ENCODE assay signal across 19 cellular contexts in the genomic region with DNA sequence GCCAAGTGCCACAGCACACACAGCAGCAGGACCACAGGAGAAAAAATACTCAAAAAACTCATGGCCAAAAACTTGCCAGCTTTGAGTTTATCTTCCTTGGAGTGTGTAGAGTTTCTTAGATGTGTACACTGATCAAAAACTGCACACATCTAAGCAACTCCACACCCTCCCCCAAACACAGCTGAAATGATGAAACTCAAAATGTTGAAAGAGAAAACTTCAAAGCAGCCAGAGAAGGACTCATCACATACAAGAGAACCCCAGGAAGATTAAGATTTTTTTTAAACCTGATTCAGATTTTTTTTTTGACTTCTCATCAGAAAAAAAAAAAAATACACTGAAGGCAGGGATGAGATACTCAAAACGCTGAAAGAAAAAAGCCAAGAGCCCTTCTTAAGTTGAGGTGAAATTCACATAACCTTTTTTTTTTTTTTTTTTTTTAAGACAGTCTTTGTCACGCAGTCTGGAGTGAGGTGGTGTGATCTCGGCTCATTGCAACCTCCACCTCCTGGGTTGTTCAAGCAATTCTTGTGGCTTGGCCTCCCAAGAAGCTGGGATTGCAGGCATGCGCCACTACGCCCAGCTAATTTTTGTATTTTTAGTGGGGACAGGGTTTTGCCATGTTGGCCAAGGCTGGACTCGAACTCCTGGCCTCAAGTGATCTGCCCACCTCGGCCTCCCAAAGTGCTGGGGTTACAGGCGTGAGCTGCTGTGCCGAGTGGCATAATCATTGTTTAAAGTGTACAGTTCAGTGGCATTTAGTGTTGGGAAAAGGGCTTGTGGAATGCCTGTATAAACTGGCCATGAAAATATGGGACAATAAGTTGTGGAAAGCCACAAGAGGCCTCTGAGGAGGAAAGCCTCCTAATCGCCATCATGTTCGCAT. TPM values are rescaled to one million over a fixed set of nuclear protein-coding genes. Genes with fewer than 3 reads are reported as not detected.
DNase-seq lines count a peak whose midpoint lies in the region; ATAC-seq and TF ChIP-seq lines count a peak whose summit lies in the region.
"Had no signal": no experiment of that assay in that cellular context is flagged by ENCODE, and none has a peak within 500 bp of the region (broad histone marks: within the 10 kb centered on the region; RNA-seq: fewer than 3 reads in every experiment).

No MANE protein-coding gene starts in this region.

- H3K27me3 Mint-ChIP-seq in T-helper 2 cell treated with Interferon-gamma antibody and Interleukin-4, amounts not matched to agents 5 μg/mL and 100 μg/mL, for 36 hours (ENCODE audit: low read depth) = no peaks in the 10 kb centered on the region
- H3K27me3 Mint-ChIP-seq in chondrocyte (ENCODE audit: low read depth) = no peaks in the 10 kb centered on the region
- no peaks in the 10 kb centered on the region for H3K27me3 Mint-ChIP-seq in naive thymus-derived CD4-positive, alpha-beta T cell

- H3K4me3 Mint-ChIP-seq in T-helper 2 cell treated with Interferon-gamma antibody and Interleukin-4, amounts not matched to agents 5 μg/mL and 100 μg/mL, for 36 hours = no peak overlapping the region
- H3K4me3 Mint-ChIP-seq in chondrocyte (ENCODE audit: unreplicated experiment) = no peak overlapping the region
- peak overlapping the region in 1 of 10 donors; percentile 49 for H3K4me3 Mint-ChIP-seq in naive thymus-derived CD4-positive, alpha-beta T cell
- H3K4me3 Mint-ChIP-seq: activated T-cell treated with anti-CD3 and anti-CD28 coated beads, Interleukin-2, amount 50 U/mL, for 4 hours had no signal

- H3K36me3 ChIP-seq in naive thymus-derived CD4-positive, alpha-beta T cell (ENCODE audit: control insufficient read depth in 2 of 3, insufficient read depth in 3 of 3, low read length in 3 of 3) = peaks cover 0 to 30% (median 6%) of the 10 kb centered on the region in 3 experiments

- no peak overlapping the region for H3K27ac ChIP-seq in naive thymus-derived CD4-positive, alpha-beta T cell (ENCODE audit: low read depth, low read length)
- H3K27ac ChIP-seq: neutrophil, thoracic aorta had no signal

- DNase-seq in T-helper 2 cell treated with Interferon-gamma antibody and Interleukin-4, amounts not matched to agents 5 μg/mL and 100 μg/mL, for 36 hours (ENCODE audit: low spot score) = no peak
- DNase-seq in T-helper 2 cell (no peak), chondrocyte (ENCODE audit: low spot score) (peak; percentile 36), OCI-M2 (lab: John Stamatoyannopoulos, UW; ENCODE audit: unreplicated experiment) (no peak)
- peak; percentile 90 for DNase-seq in Jurkat, Clone E6-1 (ENCODE audit: low read depth, low spot score)
- DNase-seq in naive thymus-derived CD4-positive, alpha-beta T cell = peak in 6 of 9 donors; percentile 23 to 54 (median 30)
- DNase-seq: activated CD4-positive, alpha-beta T cell treated with anti-CD3 and anti-CD28 coated beads for 4 hours; activated T-cell treated with anti-CD3 and anti-CD28 coated beads, Interleukin-2, amount 50 U/mL, for 4 hours; MM.1S; NCI-H2081; NCI-H748 treated with DMSO at 0.1 percent for 48 hours; stimulated activated CD4-positive, alpha-beta T cell treated with anti-CD3 and anti-CD28 coated beads, Interleukin-4, amount 100 ng/mL, for 1 hour had no signal

- H3K4me1 ChIP-seq in naive thymus-derived CD4-positive, alpha-beta T cell (ENCODE audit: control insufficient read depth in 2 of 2, insufficient read depth in 2 of 2, low read length in 2 of 2) = no peaks in the 10 kb centered on the region

- H3K9me3 ChIP-seq in naive thymus-derived CD4-positive, alpha-beta T cell (ENCODE audit: control insufficient read depth in 2 of 3, low read length in 3 of 3) = no peaks in the 10 kb centered on the region
- H3K9me3 ChIP-seq: neutrophil, thoracic aorta had no signal

- CTCF ChIA-PET in naive thymus-derived CD4-positive, alpha-beta T cell (lab: Charles Lee) = interaction anchor here (0.6 kb wide), 1 partner anchor 123 kb away, joined by 4 read pairs; no protein-coding TSS in a partner anchor

- H3K27me3 ChIP-seq in naive thymus-derived CD4-positive, alpha-beta T cell (ENCODE audit: control insufficient read depth in 2 of 2, insufficient read depth in 2 of 2, low read length in 2 of 2) = no peaks in the 10 kb centered on the region

- H3K36me3 Mint-ChIP-seq in T-helper 2 cell treated with Interferon-gamma antibody and Interleukin-4, amounts not matched to agents 5 μg/mL and 100 μg/mL, for 36 hours (ENCODE audit: low read depth) = peaks cover 27% of the 10 kb centered on the region
- H3K36me3 Mint-ChIP-seq in chondrocyte (ENCODE audit: low read depth) = peaks cover 14% of the 10 kb centered on the region
- peaks cover 4 to 45% (median 23%) of the 10 kb centered on the region in 5 donors for H3K36me3 Mint-ChIP-seq in naive thymus-derived CD4-positive, alpha-beta T cell

- H3K27ac Mint-ChIP-seq in T-helper 2 cell treated with Interferon-gamma antibody and Interleukin-4, amounts not matched to agents 5 μg/mL and 100 μg/mL, for 36 hours = peak overlapping the region; percentile 63
- H3K27ac Mint-ChIP-seq in chondrocyte (ENCODE audit: unreplicated experiment) = peak overlapping the region; percentile 37
- H3K27ac Mint-ChIP-seq in naive thymus-derived CD4-positive, alpha-beta T cell = peak overlapping the region in 6 of 9 donors; percentile 3 to 65 (median 15)

- POLR2A ChIA-PET in naive thymus-derived CD4-positive, alpha-beta T cell (lab: Charles Lee) = no interaction called here

- H3K4me1 Mint-ChIP-seq in T-helper 2 cell treated with Interferon-gamma antibody and Interleukin-4, amounts not matched to agents 5 μg/mL and 100 μg/mL, for 36 hours (ENCODE audit: low read depth) = peaks cover 11% of the 10 kb centered on the region
- H3K4me1 Mint-ChIP-seq in chondrocyte (ENCODE audit: low read depth) = peaks cover 43% of the 10 kb centered on the region
- H3K4me1 Mint-ChIP-seq in naive thymus-derived CD4-positive, alpha-beta T cell = peaks cover 7 to 32% (median 20%) of the 10 kb centered on the region in 7 donors

- intact Hi-C loops in naive thymus-derived CD4-positive, alpha-beta T cell (cut with micrococcal nuclease) = no loop called here

- no peaks in the 10 kb centered on the region for H3K9me3 Mint-ChIP-seq in T-helper 2 cell treated with Interferon-gamma antibody and Interleukin-4, amounts not matched to agents 5 μg/mL and 100 μg/mL, for 36 hours
- H3K9me3 Mint-ChIP-seq in chondrocyte (ENCODE audit: low read depth) = no peaks in the 10 kb centered on the region
- peaks cover 0 to 18% (median 5%) of the 10 kb centered on the region in 11 donors for H3K9me3 Mint-ChIP-seq in naive thymus-derived CD4-positive, alpha-beta T cell
- H3K9me3 Mint-ChIP-seq: activated T-cell treated with anti-CD3 and anti-CD28 coated beads, Interleukin-2, amount 50 U/mL, for 4 hours had no signal

- no peak overlapping the region for H3K4me3 ChIP-seq in Jurkat, Clone E6-1 (ENCODE audit: low read length)
- H3K4me3 ChIP-seq in naive thymus-derived CD4-positive, alpha-beta T cell (ENCODE audit: low read length) = no peak overlapping the region
- H3K4me3 ChIP-seq: thoracic aorta had no signal

- no peak for TF ChIP-seq CTCF in chondrocyte (IDR thresholded peaks at IDR 0.05)

- peak; percentile 70 for ATAC-seq in naive thymus-derived CD4-positive, alpha-beta T cell
- ATAC-seq in GM18873 (IDR thresholded peaks at IDR 0.05; ENCODE audit: low FRiP score, unreplicated experiment) = no peak
- ATAC-seq in GM18867 (IDR thresholded peaks at IDR 0.05; ENCODE audit: unreplicated experiment) = no peak
- ATAC-seq: HCT116, sciatic nerve had no signal

RNA-seq across cellular contexts. Expression of a gene that starts 20.9 kb away (rescaled TPM):
- polyA plus RNA-seq in Jurkat, Clone E6-1 (2012; ENCODE audit: insufficient read depth, insufficient read length) = 49.0 TPM
- 213 to 234 TPM (median 216 TPM) in 3 replicates for total RNA-seq in chondrocyte
- total RNA-seq in naive thymus-derived CD4-positive, alpha-beta T cell = 100 to 1,000 TPM in 1 of 5 experiments, 10 to 100 TPM in 4; 71.1 to 103 (median 97.0) TPM
- 10 to 100 TPM; 27.8 to 40.3 TPM for polyA plus RNA-seq in naive thymus-derived CD4-positive, alpha-beta T cell

RNA-seq across cellular contexts. Expression of a gene that starts 38.6 kb away (rescaled TPM):
- 37.1 TPM for polyA plus RNA-seq in Jurkat, Clone E6-1 (2012; ENCODE audit: insufficient read depth, insufficient read length)
- total RNA-seq in chondrocyte = 24.5 to 29.0 TPM (median 24.8 TPM) in 3 replicates
- total RNA-seq in naive thymus-derived CD4-positive, alpha-beta T cell = 10 to 100 TPM; 23.9 to 44.2 (median 39.6) TPM
- 10 to 100 TPM; 32.8 to 49.3 TPM for polyA plus RNA-seq in naive thymus-derived CD4-positive, alpha-beta T cell

RNA-seq across cellular contexts. Expression of a gene that starts 38.7 kb away (rescaled TPM):
- polyA plus RNA-seq in Jurkat, Clone E6-1 (2012; ENCODE audit: insufficient read depth, insufficient read length) = 4.9 TPM
- total RNA-seq in chondrocyte = 3.5 to 5.0 TPM (median 4.0 TPM) in 3 replicates
- total RNA-seq in naive thymus-derived CD4-positive, alpha-beta T cell = 1 to 10 TPM in 1 of 5 experiments, under 1 TPM in 4; 0.31 to 1.4 (median 0.91) TPM
- under 1 TPM; 0.28 to 0.81 TPM for polyA plus RNA-seq in naive thymus-derived CD4-positive, alpha-beta T cell
- polyA plus RNA-seq: aorta had no signal

Comparison
In these comparisons a context has a peak if more than half of its experiments do, and no peak if none do; other contexts are left out.
1. DNase-seq: peak in Jurkat, Clone E6-1 (single experiment), chondrocyte (single experiment) and naive thymus-derived CD4-positive, alpha-beta T cell (6 of 9); none in T-helper 2 cell treated with Interferon-gamma antibody and Interleukin-4, amounts not matched to agents 5 μg/mL and 100 μg/mL, for 36 hours (single experiment), T-helper 2 cell (0 of 5) and OCI-M2 (single experiment).
2. Peak in every context shown above with its lines, with median percentiles within 50 percentile points of each other: H3K27ac Mint-ChIP-seq.